In the genomic region with DNA sequence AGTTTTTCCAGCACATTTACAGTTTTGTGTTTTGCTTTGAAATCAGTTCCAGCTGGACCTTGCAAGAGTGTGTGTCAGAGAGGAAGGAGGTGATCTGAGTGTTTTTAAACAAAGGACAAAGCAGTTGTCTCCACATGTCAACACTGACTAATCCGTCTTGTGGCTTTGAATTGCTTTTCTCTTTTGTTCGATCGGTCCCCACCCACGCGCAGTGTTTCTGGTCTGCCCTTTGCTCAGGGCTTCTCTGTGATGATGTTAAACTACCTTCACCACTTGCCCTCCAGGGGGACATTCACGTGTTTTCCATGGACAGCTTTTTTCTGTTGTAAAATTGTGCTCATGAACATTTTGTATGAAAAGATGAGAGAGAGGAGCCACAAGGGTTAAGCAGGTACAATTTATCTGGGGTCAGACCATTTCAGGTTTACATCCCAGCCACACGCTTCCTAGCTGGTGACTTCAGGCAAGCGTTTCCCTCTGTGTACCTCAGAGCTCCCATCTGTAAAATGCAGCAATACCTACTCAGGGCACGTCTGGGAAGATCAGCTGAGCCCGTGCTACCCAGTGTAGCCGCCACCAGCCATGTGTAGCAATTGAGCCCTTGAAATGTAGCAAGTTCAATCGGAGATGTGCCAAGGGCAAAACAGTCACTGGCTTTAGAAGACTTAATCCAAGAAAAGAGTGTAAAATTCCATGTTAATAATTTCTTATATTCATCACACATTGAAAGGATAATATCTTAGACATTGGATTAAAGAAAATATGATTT, we compare ENCODE assay signal across 11 cellular contexts. TPM values are rescaled to one million over a fixed set of nuclear protein-coding genes. Genes with fewer than 3 reads are reported as not detected.
DNase-seq lines count a peak whose midpoint lies in the region; ATAC-seq, FAIRE-seq and TF ChIP-seq lines count a peak whose summit lies in the region.
"Had no signal": no experiment of that assay in that cellular context is flagged by ENCODE, and none has a peak within 500 bp of the region (broad histone marks: within the 10 kb centered on the region; RNA-seq: fewer than 3 reads in every experiment).

No MANE protein-coding gene starts in this region.

- H3K4me2 ChIP-seq in SK-N-SH (no peak overlapping the region), hepatocyte (no peak overlapping the region)

- DNase-seq in SK-N-SH (no peak), hepatocyte (ENCODE audit: low spot score) (peak; percentile 65), GM19239 (ENCODE audit: insufficient read length, low spot score) (no peak), NCI-H1930 (lab: John Stamatoyannopoulos, UW) (no peak)
- peak; percentile 57 for DNase-seq in activated CD4-positive, CD25-positive, alpha-beta regulatory T cell treated with anti-CD3 and anti-CD28 coated beads, Interleukin-2, amount 50 U/mL, for 72 hours
- peak; percentile 44 to 46 for DNase-seq in stimulated activated CD8-positive, alpha-beta memory T cell treated with anti-CD3 and anti-CD28 coated beads, Interleukin-2, amount 100 ng/mL, for 48 hours (ENCODE audit: low read depth in 2 of 2)
- DNase-seq in activated effector memory CD4-positive, alpha-beta T cell treated with anti-CD3 and anti-CD28 coated beads, Interleukin-2, amount 50 U/mL, for 16 hours, result no peak
- DNase-seq: NCI-H226 had no signal

- no peak for FAIRE-seq in GM19239 (lab: Jason Lieb, UNC)

- H3K9me3 ChIP-seq in SK-N-SH (no peaks in the 10 kb centered on the region), hepatocyte (ENCODE audit: low read depth) (no peaks in the 10 kb centered on the region)

- CTCF ChIA-PET in SK-N-SH (lab: Yijun Ruan, JAX), result interaction anchor here (0.8 to 3.2 kb wide), 5 partner anchors 14 to 161 kb away, joined by 3 to 32 read pairs (median 5); a partner anchor contains a TSS

- no peak for TF ChIP-seq RAD21 in SK-N-SH (IDR thresholded peaks at IDR 0.05; ENCODE audit: low read length)

- H3K9me2 ChIP-seq in SK-N-SH (no peaks in the 10 kb centered on the region), hepatocyte (replicated peaks; ENCODE audit: insufficient read depth) (no peaks in the 10 kb centered on the region)

- TF ChIP-seq CTCF in SK-N-SH (IDR thresholded peaks at IDR 0.05) (peak; percentile 27), hepatocyte (IDR thresholded peaks at IDR 0.05; ENCODE audit: poor library complexity) (peak; percentile 16)

- ATAC-seq in SK-N-SH treated with all-trans-retinoic acid at 6 μM for 48 hours, result no peak
- ATAC-seq: naive thymus-derived CD4-positive, alpha-beta T cell had no signal

- H3K4me3 ChIP-seq in SK-N-SH (ENCODE audit: low read depth in 2 of 2, low read length in 1 of 2), result no peak overlapping the region
- no peak overlapping the region for H3K4me3 ChIP-seq in hepatocyte

- WGBS in SK-N-SH (ENCODE audit: low lambda C conversion rate), result 73% methylated on average over 12 of the region's 12 CpGs
- 52% methylated on average over 12 of the region's 12 CpGs for WGBS in hepatocyte (ENCODE audit: low lambda C conversion rate, missing lambda C conversion rate)

- H3K9ac ChIP-seq in SK-N-SH, result no peak overlapping the region

- POLR2A ChIA-PET in SK-N-SH (lab: Yijun Ruan, JAX), result interaction anchor here (1.3 kb wide), 1 partner anchor 13 kb away, joined by 4 read pairs; a partner anchor contains a TSS

- no peaks in the 10 kb centered on the region for H3K27me3 ChIP-seq in SK-N-SH (ENCODE audit: insufficient read depth)
- no peaks in the 10 kb centered on the region for H3K27me3 ChIP-seq in hepatocyte

- no peak overlapping the region for H2AFZ ChIP-seq in SK-N-SH (ENCODE audit: low read depth)
- H2AFZ ChIP-seq in hepatocyte, result no peak overlapping the region

- H3K79me2 ChIP-seq in SK-N-SH (ENCODE audit: insufficient read depth) (no peaks in the 10 kb centered on the region), hepatocyte (no peaks in the 10 kb centered on the region)

- H4K20me1 ChIP-seq in SK-N-SH (ENCODE audit: insufficient read depth), result no peaks in the 10 kb centered on the region
- no peaks in the 10 kb centered on the region for H4K20me1 ChIP-seq in hepatocyte (ENCODE audit: insufficient read depth, poor library complexity, severe bottlenecking)

- no peaks in the 10 kb centered on the region; a peak in 1 of 4 replicates for H3K4me1 ChIP-seq in SK-N-SH (ENCODE audit: control insufficient read depth in 1 of 2, insufficient read depth in 2 of 2, low read depth in 1 of 2, low read length in 1 of 2)
- H3K4me1 ChIP-seq in hepatocyte (ENCODE audit: insufficient read depth), result peaks cover 5% of the 10 kb centered on the region

- no peaks in the 10 kb centered on the region for H3F3A ChIP-seq in SK-N-SH (replicated peaks; ENCODE audit: insufficient read depth)

- H3K27ac ChIP-seq in SK-N-SH (ENCODE audit: low read depth in 2 of 2, low read length in 1 of 2) (peak overlapping the region in 1 of 2 experiments; percentile 20; a peak in 2 of 4 replicates), hepatocyte (peak overlapping the region; percentile 44)
- H3K27ac ChIP-seq: 22Rv1 had no signal

- no peak for TF ChIP-seq EP300 in SK-N-SH (IDR thresholded peaks at IDR 0.05; ENCODE audit: borderline replicate concordance in 1 of 2, low read depth in 1 of 2, low read length in 1 of 2)

- H3K36me3 ChIP-seq in SK-N-SH (replicated peaks in 1 of 2; ENCODE audit: control insufficient read depth in 1 of 2, insufficient read depth in 2 of 2, low read length in 1 of 2), result peaks cover 4 to 13% of the 10 kb centered on the region in 2 experiments
- H3K36me3 ChIP-seq in hepatocyte (replicated peaks; ENCODE audit: insufficient read depth, low read depth), result no peaks in the 10 kb centered on the region

TF ChIP-seq in SK-N-SH, 30 proteins besides CTCF, POLR2A, EP300 and RAD21:
- TF ChIP-seq RXRA (IDR thresholded peaks at IDR 0.05; ENCODE audit: borderline replicate concordance, low read depth), result no peak
- TF ChIP-seq, protein P1, sequence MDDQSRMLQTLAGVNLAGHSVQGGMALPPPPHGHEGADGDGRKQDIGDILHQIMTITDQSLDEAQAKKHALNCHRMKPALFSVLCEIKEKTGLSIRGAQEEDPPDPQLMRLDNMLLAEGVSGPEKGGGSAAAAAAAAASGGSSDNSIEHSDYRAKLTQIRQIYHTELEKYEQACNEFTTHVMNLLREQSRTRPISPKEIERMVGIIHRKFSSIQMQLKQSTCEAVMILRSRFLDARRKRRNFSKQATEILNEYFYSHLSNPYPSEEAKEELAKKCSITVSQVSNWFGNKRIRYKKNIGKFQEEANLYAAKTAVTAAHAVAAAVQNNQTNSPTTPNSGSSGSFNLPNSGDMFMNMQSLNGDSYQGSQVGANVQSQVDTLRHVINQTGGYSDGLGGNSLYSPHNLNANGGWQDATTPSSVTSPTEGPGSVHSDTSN (IDR thresholded peaks at IDR 0.05), result peak; percentile 22; the same call in 1 of the 2 replicates
- peak; percentile 40; the same call in 1 of the 2 replicates for TF ChIP-seq TCF12 (IDR thresholded peaks at IDR 0.05)

TF ChIP-seq in SK-N-SH treated with all-trans-retinoic acid at 6 μM for 48 hours, 23 proteins besides CTCF, POLR2A, EP300 and RAD21:
- TF ChIP-seq, protein P2, sequence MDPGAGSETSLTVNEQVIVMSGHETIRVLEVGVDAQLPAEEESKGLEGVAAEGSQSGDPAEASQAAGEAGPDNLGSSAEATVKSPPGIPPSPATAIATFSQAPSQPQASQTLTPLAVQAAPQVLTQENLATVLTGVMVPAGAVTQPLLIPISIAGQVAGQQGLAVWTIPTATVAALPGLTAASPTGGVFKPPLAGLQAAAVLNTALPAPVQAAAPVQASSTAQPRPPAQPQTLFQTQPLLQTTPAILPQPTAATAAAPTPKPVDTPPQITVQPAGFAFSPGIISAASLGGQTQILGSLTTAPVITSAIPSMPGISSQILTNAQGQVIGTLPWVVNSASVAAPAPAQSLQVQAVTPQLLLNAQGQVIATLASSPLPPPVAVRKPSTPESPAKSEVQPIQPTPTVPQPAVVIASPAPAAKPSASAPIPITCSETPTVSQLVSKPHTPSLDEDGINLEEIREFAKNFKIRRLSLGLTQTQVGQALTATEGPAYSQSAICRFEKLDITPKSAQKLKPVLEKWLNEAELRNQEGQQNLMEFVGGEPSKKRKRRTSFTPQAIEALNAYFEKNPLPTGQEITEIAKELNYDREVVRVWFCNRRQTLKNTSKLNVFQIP (CRISPR knock-in tag; IDR thresholded peaks at IDR 0.05; ENCODE audit: borderline replicate concordance, low read depth), result no peak
- TF ChIP-seq PPARA (CRISPR knock-in tag; IDR thresholded peaks at IDR 0.05; ENCODE audit: borderline replicate concordance) (no peak), CSDC2 (CRISPR knock-in tag; IDR thresholded peaks at IDR 0.05) (no peak), ESRRG (CRISPR knock-in tag; IDR thresholded peaks at IDR 0.05) (no peak), ZFP3 (CRISPR knock-in tag; IDR thresholded peaks at IDR 0.05) (no peak), OSR1 (CRISPR knock-in tag; IDR thresholded peaks at IDR 0.05) (no peak), ZNF565 (CRISPR knock-in tag; conservative IDR thresholded peaks at IDR 0.05; ENCODE audit: low read depth) (no peak), ZFP30 (CRISPR knock-in tag; IDR thresholded peaks at IDR 0.05) (no peak), BACH2 (CRISPR knock-in tag; IDR thresholded peaks at IDR 0.05; ENCODE audit: borderline replicate concordance) (no peak)
TF ChIP-seq in SK-N-SH treated with all-trans-retinoic acid at 6 μM for 48 hours: peak in this region for 0.

RNA-seq across cellular contexts. Expression of a gene that starts 13.5 kb away (rescaled TPM):
- polyA plus RNA-seq in SK-N-SH (2012; rRNA removed) (6.0 and 6.1 TPM in 2 replicates), hepatocyte (2.0 and 3.2 TPM in 2 replicates)
- 4.1 and 4.3 TPM in 2 replicates for polyA plus RNA-seq in SK-N-SH (2012; cell fraction: cytosol; rRNA removed)
- polyA plus RNA-seq in SK-N-SH (2012; cell fraction: nucleus; rRNA removed), result 24.4 and 32.5 TPM in 2 replicates
- total RNA-seq in hepatocyte, result 2.4 and 5.4 TPM in 2 replicates

RNA-seq across cellular contexts. Expression of a gene that starts 46.1 kb away (rescaled TPM):
- polyA plus RNA-seq in SK-N-SH (2012; rRNA removed), result 39.6 and 53.0 TPM in 2 replicates
- 23.3 and 28.9 TPM in 2 replicates for polyA plus RNA-seq in SK-N-SH (2012; cell fraction: cytosol; rRNA removed)
- 153 and 182 TPM in 2 replicates for polyA plus RNA-seq in SK-N-SH (2012; cell fraction: nucleus; rRNA removed)
- total RNA-seq in hepatocyte, result 19.6 and 23.8 TPM in 2 replicates
- 28.4 and 29.8 TPM in 2 replicates for polyA plus RNA-seq in hepatocyte

RNA-seq across cellular contexts. Expression of a gene that starts 46.4 kb away (rescaled TPM):
- polyA plus RNA-seq in SK-N-SH (2012; rRNA removed) (1.3 and 2.2 TPM in 2 replicates), hepatocyte (1.5 and 2.1 TPM in 2 replicates)
- polyA plus RNA-seq in SK-N-SH (2012; cell fraction: cytosol; rRNA removed), result 2.7 TPM in 2 replicates
- polyA plus RNA-seq in SK-N-SH (2012; cell fraction: nucleus; rRNA removed), result 1.8 and 2.8 TPM in 2 replicates
- total RNA-seq in hepatocyte, result 0.73 and 1.2 TPM in 2 replicates

Comparison
In these comparisons a context has a peak if more than half of its experiments do, and no peak if none do; other contexts are left out.
1. DNase-seq: peak in activated CD4-positive, CD25-positive, alpha-beta regulatory T cell treated with anti-CD3 and anti-CD28 coated beads, Interleukin-2, amount 50 U/mL, for 72 hours (single experiment), hepatocyte (single experiment) and stimulated activated CD8-positive, alpha-beta memory T cell treated with anti-CD3 and anti-CD28 coated beads, Interleukin-2, amount 100 ng/mL, for 48 hours (2 of 2); none in SK-N-SH (single experiment), GM19239 (single experiment), NCI-H1930 (0 of 2) and activated effector memory CD4-positive, alpha-beta T cell treated with anti-CD3 and anti-CD28 coated beads, Interleukin-2, amount 50 U/mL, for 16 hours (single experiment).